ENCODE assay signal across 20 cellular contexts in the genomic region with DNA sequence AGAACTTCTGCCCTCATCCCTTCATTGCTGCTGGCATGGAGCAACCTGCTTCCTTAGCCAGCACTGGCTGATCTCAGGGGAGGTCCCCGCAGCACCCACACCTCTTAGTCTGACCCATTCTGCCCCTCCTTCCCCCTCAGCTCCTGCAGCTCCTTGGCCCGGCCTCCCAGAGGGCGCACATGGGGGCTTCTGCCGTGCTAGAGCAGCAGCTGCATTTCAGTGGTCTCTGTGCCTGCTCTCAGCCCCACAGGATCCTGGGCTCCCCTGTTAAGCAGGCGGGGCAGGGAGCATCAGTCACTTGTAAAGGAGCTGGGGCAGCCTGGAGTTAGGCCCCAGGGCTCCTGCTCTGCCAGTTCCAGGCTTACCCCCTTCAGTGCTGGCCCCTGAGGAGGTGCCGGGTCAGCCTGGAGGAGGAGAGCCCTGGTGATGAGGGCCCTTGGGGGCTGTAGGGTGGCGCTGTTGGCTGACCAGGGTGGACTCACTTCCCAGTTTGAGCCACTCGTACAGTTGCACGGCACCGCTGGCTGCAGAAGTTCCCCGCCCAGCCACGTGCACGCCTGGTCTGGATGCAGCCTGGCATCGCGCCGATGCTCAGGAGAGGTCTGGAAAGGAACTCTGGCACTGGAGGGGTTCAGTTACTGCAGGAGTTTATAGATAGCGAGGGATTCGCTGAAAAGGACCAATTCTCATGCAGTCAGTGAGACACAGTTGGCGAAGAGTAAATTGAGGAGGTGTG.
DNase-seq lines count a peak whose midpoint lies in the region; ATAC-seq, FAIRE-seq and TF ChIP-seq lines count a peak whose summit lies in the region.
"Had no signal": no experiment of that assay in that cellular context is flagged by ENCODE, and none has a peak within 500 bp of the region (broad histone marks: within the 10 kb centered on the region; RNA-seq: fewer than 3 reads in every experiment).

No MANE protein-coding gene starts in this region.

- H4K20me1 ChIP-seq in H1 (replicated peaks in 1 of 2; ENCODE audit: control insufficient read depth in 1 of 2, insufficient read depth in 2 of 2, low read length in 2 of 2) = no peaks in the 10 kb centered on the region

- peak overlapping the region; percentile 38; the same call in 1 of the 2 replicates for H4K8ac ChIP-seq in H1 (ENCODE audit: extremely low read depth, insufficient read depth, low read length)
- H4K8ac ChIP-seq in neuronal stem cell (ENCODE audit: low read depth, low read length) = no peak overlapping the region

- no peak overlapping the region for H4K5ac ChIP-seq in H1 (ENCODE audit: insufficient read length, low read depth, low read length)

- H3K27ac ChIP-seq in H1 (ENCODE audit: low read depth, low read length) (no peak overlapping the region), neuronal stem cell (replicated peaks; ENCODE audit: low read length) (no peak overlapping the region), left ventricle myocardium inferior (replicated peaks) (no peak overlapping the region)
- H3K27ac ChIP-seq: KMS-11 had no signal

- H3K4me3 ChIP-seq in H1 (ENCODE audit: extremely low read depth in 1 of 4, insufficient read depth in 2 of 4, low read depth in 3 of 4, low read length in 4 of 4) = no peak overlapping the region
- no peak overlapping the region for H3K4me3 ChIP-seq in neuronal stem cell (ENCODE audit: low read length in 2 of 2)
- no peak overlapping the region for H3K4me3 ChIP-seq in left ventricle myocardium inferior
- H3K4me3 ChIP-seq: GM12878 had no signal

- H2AK5ac ChIP-seq in H1 (ENCODE audit: low read depth, low read length) = no peak overlapping the region
- H2AK5ac ChIP-seq in neuronal stem cell (ENCODE audit: low read depth, low read length) = peak overlapping the region; percentile 64

- H2BK20ac ChIP-seq in H1 (ENCODE audit: low read length) = no peak overlapping the region

- H3K4ac ChIP-seq in H1 (replicated peaks; ENCODE audit: insufficient read length, low read depth, low read length) (no peak overlapping the region), neuronal stem cell (ENCODE audit: low read length) (peak overlapping the region; percentile 18)

- FAIRE-seq in H1 (lab: Jason Lieb, UNC) = no peak
- FAIRE-seq: GM12878, HepG2, RCC 7860 had no signal

- H2AFZ ChIP-seq in H1 (ENCODE audit: low read length) (no peak overlapping the region), neuronal stem cell (ENCODE audit: low read length) (no peak overlapping the region)

- ATAC-seq in GM21529 (IDR thresholded peaks at IDR 0.05; ENCODE audit: unreplicated experiment) = no peak
- ATAC-seq: GM12878, HepG2 had no signal

- no peak overlapping the region for H3K18ac ChIP-seq in H1 (ENCODE audit: extremely low read depth, low read length)
- peak overlapping the region; percentile 83 for H3K18ac ChIP-seq in neuronal stem cell (ENCODE audit: low read length)

- H2BK5ac ChIP-seq in H1 (ENCODE audit: low read depth, low read length) (no peak overlapping the region), neuronal stem cell (ENCODE audit: low read length) (no peak overlapping the region)

- TF ChIP-seq RAD21 in H1 (IDR thresholded peaks at IDR 0.05 in 1 of 2, conservative IDR thresholded peaks at IDR 0.05 in 1 of 2; ENCODE audit: low read depth in 2 of 2, low read length in 2 of 2) = peak in 1 of 2 experiments; percentile 22; a peak in 1 of 4 replicates

- TF ChIP-seq CTCF in H1 (IDR thresholded peaks at IDR 0.05; ENCODE audit: control extremely low read depth in 1 of 3, insufficient read depth in 1 of 3, low read depth in 1 of 3, low read length in 3 of 3) (no peak), left ventricle myocardium inferior (IDR thresholded peaks at IDR 0.05; ENCODE audit: borderline replicate concordance) (no peak)

- H3K4me2 ChIP-seq in H1 (ENCODE audit: insufficient read depth in 1 of 2, low read depth in 2 of 2, low read length in 2 of 2) (no peak overlapping the region), neuronal stem cell (ENCODE audit: insufficient read depth, low read length, poor library complexity, severe bottlenecking) (no peak overlapping the region)
- H3K4me2 ChIP-seq: KMS-11 had no signal

- no peaks in the 10 kb centered on the region for H3K79me2 ChIP-seq in H1 (ENCODE audit: control insufficient read depth in 1 of 2, insufficient read depth in 2 of 2, low read length in 2 of 2)

- H3K9ac ChIP-seq in H1 (replicated peaks in 1 of 4; ENCODE audit: extremely low read depth in 1 of 4, low read depth in 3 of 4, low read length in 3 of 4) (no peak overlapping the region), neuronal stem cell (ENCODE audit: low read depth, low read length, poor library complexity) (no peak overlapping the region)
- H3K9ac ChIP-seq: KMS-11 had no signal

- POLR2A ChIA-PET in H1 (lab: Charles Lee; ENCODE audit: partially characterized antibody) = no interaction called here

- CTCF ChIA-PET in H1 (lab: Charles Lee; ENCODE audit: partially characterized antibody) = interaction anchor here (0.7 to 1.7 kb wide), 5 partner anchors 11 to 200 kb away, joined by 3 to 5 read pairs (median 3); no protein-coding TSS in a partner anchor

- H3K56ac ChIP-seq in H1 (replicated peaks; ENCODE audit: insufficient read length, low read depth, low read length) = no peak overlapping the region

- H3K4me1 ChIP-seq in H1 (replicated peaks in 1 of 4; ENCODE audit: control insufficient read depth in 3 of 4, insufficient read depth in 4 of 4, low read length in 3 of 4) (peaks cover 0 to 11% (median 4%) of the 10 kb centered on the region in 4 experiments; a peak in 3 of 7 replicates), neuronal stem cell (ENCODE audit: control insufficient read depth in 2 of 2, insufficient read depth in 1 of 2, low read depth in 1 of 2, low read length in 2 of 2) (peaks cover 0 to 19% of the 10 kb centered on the region in 2 donors), left ventricle myocardium inferior (peaks cover 41% of the 10 kb centered on the region)

- H4K91ac ChIP-seq in H1 (replicated peaks; ENCODE audit: insufficient read length, low read length) (no peak overlapping the region), neuronal stem cell (ENCODE audit: low read depth, low read length, poor library complexity) (peak overlapping the region; percentile 56)

- H2BK15ac ChIP-seq in H1 (ENCODE audit: low read length) = no peak overlapping the region
- H2BK15ac ChIP-seq in neuronal stem cell (ENCODE audit: low read length) = peak overlapping the region; percentile 44

- H3K27me3 ChIP-seq in H1 (replicated peaks in 1 of 4; ENCODE audit: control insufficient read depth in 3 of 4, extremely low read depth in 1 of 4, insufficient read depth in 3 of 4, low read length in 3 of 4) (no peaks in the 10 kb centered on the region), neuronal stem cell (ENCODE audit: control insufficient read depth in 3 of 3, insufficient read depth in 3 of 3, low read depth in 1 of 3, low read length in 3 of 3) (peaks cover 0 to 20% (median 0%) of the 10 kb centered on the region in 3 experiments), left ventricle myocardium inferior (ENCODE audit: low read depth) (peaks cover 49% of the 10 kb centered on the region)

- H3K79me1 ChIP-seq in H1 (ENCODE audit: low read depth, low read length) (no peaks in the 10 kb centered on the region), neuronal stem cell (ENCODE audit: low read depth, low read length) (no peaks in the 10 kb centered on the region)

- H2BK120ac ChIP-seq in H1 (replicated peaks; ENCODE audit: low read depth, low read length) = no peak overlapping the region
- H2BK120ac ChIP-seq in neuronal stem cell (ENCODE audit: low read depth, low read length) = no peak overlapping the region

- H2BK12ac ChIP-seq in H1 (ENCODE audit: low read depth, low read length) = no peak overlapping the region
- H2BK12ac ChIP-seq in neuronal stem cell (ENCODE audit: low read length) = no peak overlapping the region

- intact Hi-C loops in left ventricle myocardium inferior (cut with micrococcal nuclease) = no loop called here

- no peak for TF ChIP-seq EP300 in H1 (IDR thresholded peaks at IDR 0.05; ENCODE audit: borderline replicate concordance in 1 of 2, low read depth in 2 of 2, low read length in 2 of 2)

- no peaks in the 10 kb centered on the region; the same call in 1 of the 2 replicates for H3K23me2 ChIP-seq in H1 (ENCODE audit: low read depth, low read length)

- H3K9me3 ChIP-seq in H1 (ENCODE audit: insufficient read depth in 2 of 2, low read depth in 1 of 2, low read length in 1 of 2) = no peaks in the 10 kb centered on the region
- no peaks in the 10 kb centered on the region for H3K9me3 ChIP-seq in neuronal stem cell (replicated peaks in 1 of 2; ENCODE audit: control insufficient read depth in 2 of 2, insufficient read depth in 1 of 2, low read depth in 1 of 2, low read length in 2 of 2)
- no peaks in the 10 kb centered on the region for H3K9me3 ChIP-seq in left ventricle myocardium inferior (replicated peaks)

- 93% methylated on average over 14 of the region's 19 CpGs; no CpG with 5 or more reads in 1 of the 2 experiments for WGBS in H1 (ENCODE audit: extremely low coverage in 1 of 2, insufficient coverage in 1 of 2, insufficient read length in 1 of 2, insufficient replicate concordance in 2 of 2, low coverage in 1 of 2, low lambda C conversion rate in 2 of 2, missing lambda C conversion rate in 1 of 2), 2 experiments
- WGBS in neuronal stem cell (ENCODE audit: extremely low coverage in 2 of 2, insufficient read length in 2 of 2, insufficient replicate concordance in 1 of 2), 2 donors = no CpG with 5 or more reads among the region's 19 CpGs

- no peak for TF ChIP-seq POLR2A in H1 (IDR thresholded peaks at IDR 0.05; ENCODE audit: control extremely low read depth in 1 of 2, low read depth in 2 of 2, low read length in 2 of 2)

- DNase-seq in NCI-H1092 treated with DMSO at 0.1 percent for 48 hours (lab: John Stamatoyannopoulos, UW) (peak; percentile 21), NCI-H1092 (lab: John Stamatoyannopoulos, UW) (no peak), RPMI7951 (ENCODE audit: low read depth) (peak; percentile 43), H1 (ENCODE audit: low read depth in 1 of 2, low spot score in 2 of 2) (no peak), neuronal stem cell (ENCODE audit: low spot score) (no peak), NCI-H526 (lab: John Stamatoyannopoulos, UW) (no peak), left ventricle myocardium inferior (no peak)
- DNase-seq: CD4-positive, alpha-beta memory T cell; DMS53; EL; GOT3; HFFc6; NCI-H1436 treated with DMSO at 0.1 percent for 48 hours; NCI-H446; SW 1271 had no signal

- no peaks in the 10 kb centered on the region for H3K36me3 ChIP-seq in H1 (ENCODE audit: control insufficient read depth in 2 of 4, insufficient read depth in 4 of 4, low read length in 3 of 4)
- no peaks in the 10 kb centered on the region for H3K36me3 ChIP-seq in neuronal stem cell (replicated peaks in 1 of 2; ENCODE audit: control insufficient read depth in 2 of 2, insufficient read depth in 2 of 2, low read length in 2 of 2)
- no peaks in the 10 kb centered on the region for H3K36me3 ChIP-seq in left ventricle myocardium inferior

- H3K23ac ChIP-seq in H1 (ENCODE audit: insufficient read length) (no peak overlapping the region), neuronal stem cell (ENCODE audit: low read depth, low read length, poor library complexity) (peak overlapping the region; percentile 22)

- H3K14ac ChIP-seq in H1 (ENCODE audit: insufficient read length) = no peak overlapping the region
- H3K14ac ChIP-seq in neuronal stem cell (ENCODE audit: low read length) = no peak overlapping the region

TF ChIP-seq in H1, 55 proteins besides CTCF, POLR2A, EP300 and RAD21 (continues in another document):
- TF ChIP-seq KDM5A (IDR thresholded peaks at IDR 0.05; ENCODE audit: low read length) = no peak

Comparison
In these comparisons a context has a peak if more than half of its experiments do, and no peak if none do; other contexts are left out.
1. DNase-seq: peak in NCI-H1092 treated with DMSO at 0.1 percent for 48 hours (single experiment) and RPMI7951 (single experiment); none in NCI-H1092 (single experiment), H1 (0 of 2), neuronal stem cell (single experiment), NCI-H526 (0 of 2) and left ventricle myocardium inferior (single experiment).